Comparison of ENCODE assay signal across 8 cellular contexts in the genomic region with DNA sequence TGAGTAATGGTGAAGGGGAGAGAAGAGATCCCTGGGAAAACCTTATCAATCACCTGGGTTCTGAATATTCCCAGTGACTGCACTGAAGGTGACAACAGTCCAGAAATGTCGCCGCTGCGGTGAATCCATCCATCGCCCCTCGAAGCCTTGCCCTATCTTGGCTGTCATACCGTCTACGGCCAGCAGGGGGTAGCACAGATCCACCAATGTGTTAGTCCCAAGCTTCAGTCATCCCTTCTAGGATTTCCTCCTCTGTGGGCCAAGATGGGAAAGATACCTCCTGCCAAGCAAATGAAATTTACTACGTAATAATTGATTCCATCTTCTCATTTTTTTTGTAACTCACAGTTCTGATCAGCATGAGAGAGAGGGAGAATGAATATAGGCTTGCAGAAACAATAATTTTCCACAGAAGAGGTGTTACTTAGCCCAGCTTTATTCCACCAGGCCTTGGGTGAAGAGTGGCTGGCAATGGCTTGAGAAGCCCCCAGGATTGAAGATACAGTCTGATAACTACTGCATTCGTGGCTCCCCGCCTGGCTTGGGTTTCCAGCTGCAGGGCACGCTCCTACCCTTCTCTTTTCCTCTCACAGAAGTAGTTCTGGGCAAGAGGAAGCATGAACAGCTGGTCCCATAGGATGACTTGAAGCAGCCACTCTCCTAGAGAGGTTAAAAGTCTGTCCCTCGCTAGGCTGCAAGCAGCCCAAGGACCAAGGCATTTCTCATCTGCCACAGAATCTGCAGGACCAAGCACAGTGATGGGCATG. TPM values are rescaled to one million over a fixed set of nuclear protein-coding genes. Genes with fewer than 3 reads are reported as not detected.
DNase-seq lines count a peak whose midpoint lies in the region; ATAC-seq and TF ChIP-seq lines count a peak whose summit lies in the region.

No MANE protein-coding gene starts in this region.

- peaks cover 7% of the 10 kb centered on the region for H3K4me1 Mint-ChIP-seq in HFFc6 (ENCODE audit: low read depth)
- H3K4me1 Mint-ChIP-seq in activated CD4-positive, alpha-beta T cell treated with anti-CD3 and anti-CD28 coated beads, Interleukin-2, amount 10 ng/mL, durations not matched to agents 7 days and 5 days = peaks cover 38% of the 10 kb centered on the region

- TF ChIP-seq CTCF in HFFc6 (IDR thresholded peaks at IDR 0.05) = peak; percentile 99
- TF ChIP-seq CTCF in colonic mucosa (IDR thresholded peaks at IDR 0.05) = peak; percentile 91
- peak; percentile 97 for TF ChIP-seq CTCF in liver (IDR thresholded peaks at IDR 0.05; ENCODE audit: low read depth, low read length, missing input control)

- H3K27me3 ChIP-seq in colonic mucosa = peaks cover 18% of the 10 kb centered on the region
- no peaks in the 10 kb centered on the region for H3K27me3 ChIP-seq in liver (ENCODE audit: control insufficient read depth in 4 of 4, insufficient read depth in 4 of 4, low read length in 3 of 4)

- no peak overlapping the region; the same call in 1 of the 2 replicates for H3K4me3 Mint-ChIP-seq in HFFc6
- H3K4me3 Mint-ChIP-seq in activated CD4-positive, alpha-beta T cell treated with anti-CD3 and anti-CD28 coated beads, Interleukin-2, amount 10 ng/mL, durations not matched to agents 7 days and 5 days = peak overlapping the region; percentile 85

- no peak overlapping the region for H3K27ac Mint-ChIP-seq in HFFc6
- H3K27ac Mint-ChIP-seq in activated CD4-positive, alpha-beta T cell treated with anti-CD3 and anti-CD28 coated beads, Interleukin-2, amount 10 ng/mL, durations not matched to agents 7 days and 5 days = peak overlapping the region; percentile 82

- CTCF ChIA-PET in activated CD4-positive, alpha-beta T cell treated with anti-CD3 and anti-CD28 coated beads, Interleukin-2, amount 10 ng/mL, durations not matched to agents 7 days and 5 days (lab: Charles Lee) = interaction anchor here (0.6 to 4.1 kb wide), 36 partner anchors 10 to 1505 kb away, joined by 3 to 64 read pairs (median 5); partner anchors contain the start of genes ACBD4, HEXIM1, HEXIM2 and MAP3K14

- no peaks in the 10 kb centered on the region for H3K9me3 Mint-ChIP-seq in HFFc6
- no peaks in the 10 kb centered on the region for H3K9me3 Mint-ChIP-seq in activated CD4-positive, alpha-beta T cell treated with anti-CD3 and anti-CD28 coated beads, Interleukin-2, amount 10 ng/mL, durations not matched to agents 7 days and 5 days

- H3K36me3 Mint-ChIP-seq in HFFc6 (ENCODE audit: low read depth) = no peaks in the 10 kb centered on the region
- H3K36me3 Mint-ChIP-seq in activated CD4-positive, alpha-beta T cell treated with anti-CD3 and anti-CD28 coated beads, Interleukin-2, amount 10 ng/mL, durations not matched to agents 7 days and 5 days (ENCODE audit: low read depth) = peaks cover 57% of the 10 kb centered on the region

- no peak for ATAC-seq in GM21423 (IDR thresholded peaks at IDR 0.05; ENCODE audit: unreplicated experiment)

- H3K27ac ChIP-seq in colonic mucosa = no peak overlapping the region
- H3K27ac ChIP-seq in liver (ENCODE audit: low read depth in 1 of 2, low read length in 2 of 2) = no peak overlapping the region

- H3K9me3 ChIP-seq in colonic mucosa (no peaks in the 10 kb centered on the region), liver (ENCODE audit: control insufficient read depth in 4 of 4, low read length in 3 of 4) (no peaks in the 10 kb centered on the region)

- POLR2A ChIA-PET in activated CD4-positive, alpha-beta T cell treated with anti-CD3 and anti-CD28 coated beads, Interleukin-2, amount 10 ng/mL, durations not matched to agents 7 days and 5 days (lab: Charles Lee) = interaction anchor here (0.6 to 0.9 kb wide), 3 partner anchors 28 to 93 kb away, joined by 3 read pairs; no protein-coding TSS in a partner anchor

- peak; percentile 89 for DNase-seq in Ammon's horn (ENCODE audit: low spot score)
- peak; percentile 62 for DNase-seq in HFFc6
- DNase-seq in NCI-H69 (lab: John Stamatoyannopoulos, UW) = peak; percentile 80
- DNase-seq in activated CD4-positive, alpha-beta T cell treated with anti-CD3 and anti-CD28 coated beads, Interleukin-2, amount 10 ng/mL, durations not matched to agents 7 days and 5 days = peak; percentile 88
- DNase-seq in colonic mucosa = peak; percentile 94
- peak; percentile 78 to 88 (median 82) for DNase-seq in stimulated activated CD4-positive, alpha-beta T cell treated with anti-CD3 and anti-CD28 coated beads, TNF-alpha, amount 100 ng/mL, for 24 hours (ENCODE audit: low read depth in 3 of 3)

- H3K4me3 ChIP-seq in colonic mucosa (no peak overlapping the region), liver (ENCODE audit: low read depth in 1 of 3, low read length in 3 of 3) (no peak overlapping the region)

- H3K36me3 ChIP-seq in colonic mucosa (no peaks in the 10 kb centered on the region), liver (ENCODE audit: control insufficient read depth in 4 of 4, insufficient read depth in 3 of 4, low read depth in 1 of 4, low read length in 3 of 4) (no peaks in the 10 kb centered on the region)

- no peak overlapping the region for H3K9ac ChIP-seq in colonic mucosa (ENCODE audit: low read depth in 2 of 2, low read length in 2 of 2)
- H3K9ac ChIP-seq in liver (ENCODE audit: low read depth in 1 of 2, low read length in 2 of 2) = no peak overlapping the region

- 11% methylated on average over 12 of the region's 12 CpGs for WGBS in liver

- intact Hi-C loops in colonic mucosa (cut with DNase I) = no loop called here

- peak; percentile 96 to 97 for TF ChIP-seq RAD21 in liver (IDR thresholded peaks at IDR 0.05)

- H3K4me1 ChIP-seq in colonic mucosa = no peaks in the 10 kb centered on the region
- H3K4me1 ChIP-seq in liver (ENCODE audit: control insufficient read depth in 4 of 4, insufficient read depth in 4 of 4, low read length in 3 of 4) = peaks cover 0 to 9% (median 5%) of the 10 kb centered on the region in 4 donors

- H3K27me3 Mint-ChIP-seq in HFFc6 (ENCODE audit: insufficient read depth) = peaks cover 11% of the 10 kb centered on the region; the same call in 1 of the 2 replicates
- H3K27me3 Mint-ChIP-seq in activated CD4-positive, alpha-beta T cell treated with anti-CD3 and anti-CD28 coated beads, Interleukin-2, amount 10 ng/mL, durations not matched to agents 7 days and 5 days = no peaks in the 10 kb centered on the region

TF ChIP-seq in liver, 16 proteins besides CTCF, POLR2A, EP300 and RAD21:
- no peak for TF ChIP-seq EGR1 (IDR thresholded peaks at IDR 0.05; ENCODE audit: low read depth in 2 of 2)
- no peak for TF ChIP-seq JUND (IDR thresholded peaks at IDR 0.05)

RNA-seq across cellular contexts. Expression of gene FMNL1, which starts 2.6 kb away (rescaled TPM):
- 1 to 10 TPM; 1.6 to 8.0 (median 6.0) TPM for total RNA-seq in HFFc6 (2021; fragmentation: NEBNext Ultra II Directional; extraction: Animal tissue kit (Norgen Biotek cat#: 25700))
- total RNA-seq in activated CD4-positive, alpha-beta T cell treated with anti-CD3 and anti-CD28 coated beads, Interleukin-2, amount 10 ng/mL, durations not matched to agents 7 days and 5 days = 100 to 1,000 TPM; 391 to 410 TPM
- total RNA-seq in colonic mucosa = 1 to 10 TPM; 6.8 to 8.4 TPM
- total RNA-seq in liver = 1 to 10 TPM; 7.0 to 7.4 TPM
- 1 to 10 TPM; 1.5 to 2.7 TPM for polyA plus RNA-seq in liver

RNA-seq across cellular contexts. Expression of gene SPATA32, which starts 42.8 kb away (rescaled TPM):
- under 1 TPM in 1 of 6 experiments, not detected in 5; 0.11 TPM for total RNA-seq in HFFc6 (2021; fragmentation: NEBNext Ultra II Directional; extraction: Animal tissue kit (Norgen Biotek cat#: 25700))
- total RNA-seq in activated CD4-positive, alpha-beta T cell treated with anti-CD3 and anti-CD28 coated beads, Interleukin-2, amount 10 ng/mL, durations not matched to agents 7 days and 5 days = under 1 TPM; 0.27 to 0.67 TPM
- total RNA-seq in colonic mucosa (not detected), liver (not detected)
- polyA plus RNA-seq in liver = not detected

RNA-seq across cellular contexts. Expression of gene HEXIM2, which starts 57.4 kb away (rescaled TPM):
- 1 to 10 TPM; 4.8 to 9.5 (median 6.2) TPM for total RNA-seq in HFFc6 (2021; fragmentation: NEBNext Ultra II Directional; extraction: Animal tissue kit (Norgen Biotek cat#: 25700))
- 1 to 10 TPM; 5.3 to 8.4 TPM for total RNA-seq in activated CD4-positive, alpha-beta T cell treated with anti-CD3 and anti-CD28 coated beads, Interleukin-2, amount 10 ng/mL, durations not matched to agents 7 days and 5 days
- total RNA-seq in colonic mucosa (1 to 10 TPM; 7.2 to 8.1 TPM), liver (1 to 10 TPM; 3.5 to 4.8 TPM)
- polyA plus RNA-seq in liver = 10 to 100 TPM in 1 of 2 donors, 1 to 10 TPM in 1; 6.1 to 10.7 TPM

Comparison
In these comparisons a context has a peak if more than half of its experiments do, and no peak if none do; other contexts are left out.
1. RNA of gene FMNL1, which starts 2.6 kb away (total RNA-seq): 391 to 410 TPM in activated CD4-positive, alpha-beta T cell treated with anti-CD3 and anti-CD28 coated beads, Interleukin-2, amount 10 ng/mL, durations not matched to agents 7 days and 5 days; 6.8 to 8.4 TPM in colonic mucosa, 7.0 to 7.4 TPM in liver and 1.6 to 8.0 TPM in HFFc6; every median in the first group is over 10 times any median in the second.
2. Peak in every context shown above with its lines, with median percentiles within 50 percentile points of each other: DNase-seq and CTCF ChIP-seq.